In the genomic region with DNA sequence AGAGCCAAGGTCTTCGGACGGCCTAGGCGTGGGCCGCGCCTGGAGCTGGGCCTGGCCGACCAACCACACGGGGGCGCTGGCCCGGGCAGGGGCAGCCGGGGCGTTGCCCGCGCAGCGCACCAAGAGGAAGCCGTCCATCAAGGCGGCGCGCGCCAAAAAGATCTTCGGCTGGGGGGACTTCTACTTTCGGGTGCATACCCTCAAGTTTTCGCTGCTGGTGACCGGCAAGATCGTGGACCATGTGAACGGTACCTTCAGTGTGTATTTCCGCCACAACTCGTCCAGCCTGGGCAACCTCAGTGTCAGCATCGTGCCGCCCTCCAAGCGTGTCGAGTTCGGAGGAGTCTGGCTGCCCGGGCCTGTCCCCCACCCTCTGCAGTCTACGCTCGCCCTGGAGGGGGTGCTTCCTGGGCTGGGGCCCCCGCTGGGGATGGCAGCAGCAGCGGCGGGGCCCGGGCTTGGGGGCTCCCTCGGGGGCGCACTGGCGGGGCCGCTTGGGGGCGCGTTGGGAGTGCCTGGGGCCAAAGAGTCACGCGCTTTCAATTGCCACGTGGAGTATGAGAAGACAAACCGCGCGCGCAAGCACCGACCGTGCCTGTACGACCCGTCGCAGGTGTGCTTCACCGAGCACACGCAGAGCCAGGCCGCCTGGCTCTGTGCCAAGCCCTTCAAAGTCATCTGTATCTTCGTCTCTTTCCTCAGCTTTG, we compare ENCODE assay signal across 8 cellular contexts. TPM values are rescaled to one million over a fixed set of nuclear protein-coding genes. Genes with fewer than 3 reads are reported as not detected.
DNase-seq lines count a peak whose midpoint lies in the region; ATAC-seq and TF ChIP-seq lines count a peak whose summit lies in the region.

No MANE protein-coding gene starts in this region.

- H3F3A ChIP-seq in GM23248 (ENCODE audit: insufficient read depth) (peaks cover 7% of the 10 kb centered on the region), neural cell (ENCODE audit: insufficient read depth, low read length, poor library complexity, severe bottlenecking) (no peaks in the 10 kb centered on the region)

- H3K36me3 ChIP-seq in GM23248 (ENCODE audit: low read depth) = no peaks in the 10 kb centered on the region
- no peaks in the 10 kb centered on the region for H3K36me3 ChIP-seq in neural cell (ENCODE audit: insufficient read depth, low read length)

- WGBS in GM23248 (ENCODE audit: low coverage in 1 of 2, low lambda C conversion rate in 2 of 2, missing lambda C conversion rate in 2 of 2), 2 experiments = 22 to 24% methylated on average over 43 to 49 of the region's 61 CpGs

- H3K4me1 ChIP-seq in GM23248 (ENCODE audit: insufficient read depth) = peaks cover 9% of the 10 kb centered on the region

- H4K20me1 ChIP-seq in GM23248 (ENCODE audit: insufficient read depth) = no peaks in the 10 kb centered on the region
- H4K20me1 ChIP-seq in neural cell (ENCODE audit: insufficient read depth) = no peaks in the 10 kb centered on the region

- no peak overlapping the region for H2AFZ ChIP-seq in GM23248
- no peak overlapping the region for H2AFZ ChIP-seq in neural cell (ENCODE audit: low read depth, low read length)

- 0 out of 2 replicates have a peak overlapping the region, but pooled peaks have one; percentile 13 for H3K27ac ChIP-seq in 22Rv1
- no peak overlapping the region for H3K27ac ChIP-seq in GM23248
- no peak overlapping the region for H3K27ac ChIP-seq in neural cell (ENCODE audit: low read length)

- H3K9ac ChIP-seq in GM23248 (no peak overlapping the region), neural cell (ENCODE audit: low read length) (no peak overlapping the region)

- TF ChIP-seq CTCF in 22Rv1 (IDR thresholded peaks at IDR 0.05) = peak; percentile 66
- TF ChIP-seq CTCF in neural cell (IDR thresholded peaks at IDR 0.05; ENCODE audit: poor library complexity, severe bottlenecking) = peak; percentile 30

- H3K9me2 ChIP-seq in GM23248 (ENCODE audit: insufficient read depth) = no peaks in the 10 kb centered on the region
- no peaks in the 10 kb centered on the region for H3K9me2 ChIP-seq in neural cell (ENCODE audit: insufficient read depth, low read length)

- H3K9me3 ChIP-seq in GM23248 (ENCODE audit: low read depth) (no peaks in the 10 kb centered on the region), neural cell (ENCODE audit: low read length) (no peaks in the 10 kb centered on the region)

- no peak for ATAC-seq in GM19463 (IDR thresholded peaks at IDR 0.05; ENCODE audit: unreplicated experiment)

- DNase-seq in GM23248 (peak; percentile 65), ecto neural progenitor cell (ENCODE audit: low spot score) (peak; percentile 90), NK-92 (lab: John Stamatoyannopoulos, UW; ENCODE audit: unreplicated experiment) (no peak), OCI-M2 (lab: John Stamatoyannopoulos, UW; ENCODE audit: unreplicated experiment) (no peak)
- peak; percentile 21 to 49 (median 36) for DNase-seq in activated CD4-positive, CD25-positive, alpha-beta regulatory T cell (lab: John Stamatoyannopoulos, UW)

- no peak for TF ChIP-seq RAD21 in neural cell (conservative IDR thresholded peaks at IDR 0.05)

- no peak overlapping the region for H3K4me3 ChIP-seq in GM23248
- no peak overlapping the region for H3K4me3 ChIP-seq in neural cell (ENCODE audit: low read length)

- H3K27me3 ChIP-seq in GM23248 (replicated peaks; ENCODE audit: insufficient read depth) (peaks cover 17% of the 10 kb centered on the region), neural cell (ENCODE audit: insufficient read depth, low read depth, low read length) (peaks cover 78% of the 10 kb centered on the region)

- H3K4me2 ChIP-seq in GM23248 (ENCODE audit: unreplicated experiment) = no peak overlapping the region
- no peak overlapping the region for H3K4me2 ChIP-seq in neural cell (ENCODE audit: low read length)

- no peak for TF ChIP-seq EP300 in neural cell (conservative IDR thresholded peaks at IDR 0.05; ENCODE audit: poor library complexity, severe bottlenecking)

- in situ Hi-C loops in GM23248 (cut with MboI) = no loop called here

- H3K79me2 ChIP-seq in GM23248 (ENCODE audit: insufficient read depth) = peaks cover 11% of the 10 kb centered on the region
- H3K79me2 ChIP-seq in neural cell (replicated peaks; ENCODE audit: insufficient read depth, low read length) = no peaks in the 10 kb centered on the region

TF ChIP-seq in neural cell, 6 proteins besides CTCF, POLR2A, EP300 and RAD21:
- TF ChIP-seq POLR2AphosphoS5 (IDR thresholded peaks at IDR 0.05) = no peak
TF ChIP-seq in neural cell: peak in this region for 0.

RNA-seq across cellular contexts. Expression of a gene that starts 4.4 kb away (rescaled TPM):
- total RNA-seq in GM23248 (2014; rRNA removed; shearing (Covaris generic)) = 272 and 341 TPM in 2 replicates
- 184 and 185 TPM in 2 replicates for polyA plus RNA-seq in GM23248 (2016; fragmentation: Nextera tagmentation; extraction: Ambion mirVana)
- 38.2 and 42.2 TPM in 2 replicates for polyA plus RNA-seq in neural cell
- 19.0 and 22.9 TPM in 2 replicates for polyA minus RNA-seq in neural cell

RNA-seq across cellular contexts. Expression of a gene that starts 8.5 kb away (rescaled TPM):
- total RNA-seq in GM23248 (2014; rRNA removed; shearing (Covaris generic)) = 5.6 and 5.7 TPM in 2 replicates
- polyA plus RNA-seq in GM23248 (2016; fragmentation: Nextera tagmentation; extraction: Ambion mirVana) = 5.4 and 6.7 TPM in 2 replicates
- polyA plus RNA-seq in neural cell = 0.53 TPM in 1 of 2 replicates, not detected in the other
- not detected in 2 replicates for polyA minus RNA-seq in neural cell

RNA-seq across cellular contexts. Expression of a gene that starts 25.9 kb away (rescaled TPM):
- total RNA-seq in GM23248 (2014; rRNA removed; shearing (Covaris generic)) = 0.32 and 1.3 TPM in 2 replicates
- polyA plus RNA-seq in GM23248 (2016; fragmentation: Nextera tagmentation; extraction: Ambion mirVana) (0.35 and 0.52 TPM in 2 replicates), neural cell (1.3 and 2.9 TPM in 2 replicates)
- 0.49 and 0.93 TPM in 2 replicates for polyA minus RNA-seq in neural cell

Comparison
In these comparisons a context has a peak if more than half of its experiments do, and no peak if none do; other contexts are left out.
1. DNase-seq: peak in GM23248 (single experiment), activated CD4-positive, CD25-positive, alpha-beta regulatory T cell (4 of 4) and ecto neural progenitor cell (single experiment); none in NK-92 (single experiment) and OCI-M2 (single experiment).